Comparison of ENCODE assay signal across 1 cellular context in the genomic region with DNA sequence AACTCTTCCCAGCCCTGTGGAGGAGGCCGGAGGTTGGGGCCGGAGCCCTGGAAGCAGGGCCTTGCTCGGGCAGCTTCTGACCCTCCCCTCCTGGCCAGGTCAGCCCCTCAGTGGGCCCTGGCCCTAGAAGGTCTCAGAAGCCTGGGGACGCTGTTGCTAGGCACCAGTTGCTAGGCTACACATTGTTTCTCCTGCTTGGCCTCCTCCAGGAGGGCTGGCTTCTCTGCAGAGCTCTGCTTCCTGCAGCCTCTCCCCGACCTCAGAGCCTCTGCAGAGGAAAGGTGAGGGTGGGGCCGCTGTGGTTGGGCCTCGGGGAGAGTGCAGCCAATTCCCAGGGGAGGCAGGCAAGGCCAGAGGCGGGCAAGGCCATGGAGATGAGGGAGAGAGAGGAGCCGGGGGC.
TF ChIP-seq lines count a peak whose summit lies in the region.

No MANE protein-coding gene starts in this region.

TF ChIP-seq in A549, 52 proteins besides CTCF, POLR2A, EP300 and RAD21 (continued from another document):
- TF ChIP-seq, protein P1, sequence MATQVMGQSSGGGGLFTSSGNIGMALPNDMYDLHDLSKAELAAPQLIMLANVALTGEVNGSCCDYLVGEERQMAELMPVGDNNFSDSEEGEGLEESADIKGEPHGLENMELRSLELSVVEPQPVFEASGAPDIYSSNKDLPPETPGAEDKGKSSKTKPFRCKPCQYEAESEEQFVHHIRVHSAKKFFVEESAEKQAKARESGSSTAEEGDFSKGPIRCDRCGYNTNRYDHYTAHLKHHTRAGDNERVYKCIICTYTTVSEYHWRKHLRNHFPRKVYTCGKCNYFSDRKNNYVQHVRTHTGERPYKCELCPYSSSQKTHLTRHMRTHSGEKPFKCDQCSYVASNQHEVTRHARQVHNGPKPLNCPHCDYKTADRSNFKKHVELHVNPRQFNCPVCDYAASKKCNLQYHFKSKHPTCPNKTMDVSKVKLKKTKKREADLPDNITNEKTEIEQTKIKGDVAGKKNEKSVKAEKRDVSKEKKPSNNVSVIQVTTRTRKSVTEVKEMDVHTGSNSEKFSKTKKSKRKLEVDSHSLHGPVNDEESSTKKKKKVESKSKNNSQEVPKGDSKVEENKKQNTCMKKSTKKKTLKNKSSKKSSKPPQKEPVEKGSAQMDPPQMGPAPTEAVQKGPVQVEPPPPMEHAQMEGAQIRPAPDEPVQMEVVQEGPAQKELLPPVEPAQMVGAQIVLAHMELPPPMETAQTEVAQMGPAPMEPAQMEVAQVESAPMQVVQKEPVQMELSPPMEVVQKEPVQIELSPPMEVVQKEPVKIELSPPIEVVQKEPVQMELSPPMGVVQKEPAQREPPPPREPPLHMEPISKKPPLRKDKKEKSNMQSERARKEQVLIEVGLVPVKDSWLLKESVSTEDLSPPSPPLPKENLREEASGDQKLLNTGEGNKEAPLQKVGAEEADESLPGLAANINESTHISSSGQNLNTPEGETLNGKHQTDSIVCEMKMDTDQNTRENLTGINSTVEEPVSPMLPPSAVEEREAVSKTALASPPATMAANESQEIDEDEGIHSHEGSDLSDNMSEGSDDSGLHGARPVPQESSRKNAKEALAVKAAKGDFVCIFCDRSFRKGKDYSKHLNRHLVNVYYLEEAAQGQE (IDR thresholded peaks at IDR 0.05) = no peak
- no peak for TF ChIP-seq MAZ (IDR thresholded peaks at IDR 0.05; ENCODE audit: borderline replicate concordance, low read depth, low read length)
- no peak for TF ChIP-seq RFX5 (IDR thresholded peaks at IDR 0.05)
- TF ChIP-seq, protein P2, sequence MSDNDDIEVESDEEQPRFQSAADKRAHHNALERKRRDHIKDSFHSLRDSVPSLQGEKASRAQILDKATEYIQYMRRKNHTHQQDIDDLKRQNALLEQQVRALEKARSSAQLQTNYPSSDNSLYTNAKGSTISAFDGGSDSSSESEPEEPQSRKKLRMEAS (IDR thresholded peaks at IDR 0.05) = no peak
- TF ChIP-seq, protein P3, sequence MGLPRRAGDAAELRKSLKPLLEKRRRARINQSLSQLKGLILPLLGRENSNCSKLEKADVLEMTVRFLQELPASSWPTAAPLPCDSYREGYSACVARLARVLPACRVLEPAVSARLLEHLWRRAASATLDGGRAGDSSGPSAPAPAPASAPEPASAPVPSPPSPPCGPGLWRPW (IDR thresholded peaks at IDR 0.05) = no peak
- no peak for TF ChIP-seq EHF (CRISPR knock-in tag; IDR thresholded peaks at IDR 0.05)
- TF ChIP-seq MYC (IDR thresholded peaks at IDR 0.05; ENCODE audit: borderline replicate concordance, low read length) = no peak
- no peak for TF ChIP-seq ZFP36 (IDR thresholded peaks at IDR 0.05; ENCODE audit: borderline replicate concordance, partially characterized antibody)
- TF ChIP-seq, protein P4, sequence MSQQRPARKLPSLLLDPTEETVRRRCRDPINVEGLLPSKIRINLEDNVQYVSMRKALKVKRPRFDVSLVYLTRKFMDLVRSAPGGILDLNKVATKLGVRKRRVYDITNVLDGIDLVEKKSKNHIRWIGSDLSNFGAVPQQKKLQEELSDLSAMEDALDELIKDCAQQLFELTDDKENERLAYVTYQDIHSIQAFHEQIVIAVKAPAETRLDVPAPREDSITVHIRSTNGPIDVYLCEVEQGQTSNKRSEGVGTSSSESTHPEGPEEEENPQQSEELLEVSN (IDR thresholded peaks at IDR 0.05; ENCODE audit: borderline replicate concordance, low read depth) = no peak
- TF ChIP-seq ZNF302 (CRISPR knock-in tag; IDR thresholded peaks at IDR 0.05) = no peak
- TF ChIP-seq, protein P5, sequence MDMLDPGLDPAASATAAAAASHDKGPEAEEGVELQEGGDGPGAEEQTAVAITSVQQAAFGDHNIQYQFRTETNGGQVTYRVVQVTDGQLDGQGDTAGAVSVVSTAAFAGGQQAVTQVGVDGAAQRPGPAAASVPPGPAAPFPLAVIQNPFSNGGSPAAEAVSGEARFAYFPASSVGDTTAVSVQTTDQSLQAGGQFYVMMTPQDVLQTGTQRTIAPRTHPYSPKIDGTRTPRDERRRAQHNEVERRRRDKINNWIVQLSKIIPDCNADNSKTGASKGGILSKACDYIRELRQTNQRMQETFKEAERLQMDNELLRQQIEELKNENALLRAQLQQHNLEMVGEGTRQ (IDR thresholded peaks at IDR 0.05) = no peak
- no peak for TF ChIP-seq CBX2 (IDR thresholded peaks at IDR 0.05; ENCODE audit: borderline replicate concordance, low read depth)
- no peak for TF ChIP-seq FOSL2 (IDR thresholded peaks at IDR 0.05)
- no peak for TF ChIP-seq FOSL2 (CRISPR knock-in tag; IDR thresholded peaks at IDR 0.05)
- TF ChIP-seq CBX8 (IDR thresholded peaks at IDR 0.05) = no peak
TF ChIP-seq in A549: peak in this region for 0.
